In the genomic region with DNA sequence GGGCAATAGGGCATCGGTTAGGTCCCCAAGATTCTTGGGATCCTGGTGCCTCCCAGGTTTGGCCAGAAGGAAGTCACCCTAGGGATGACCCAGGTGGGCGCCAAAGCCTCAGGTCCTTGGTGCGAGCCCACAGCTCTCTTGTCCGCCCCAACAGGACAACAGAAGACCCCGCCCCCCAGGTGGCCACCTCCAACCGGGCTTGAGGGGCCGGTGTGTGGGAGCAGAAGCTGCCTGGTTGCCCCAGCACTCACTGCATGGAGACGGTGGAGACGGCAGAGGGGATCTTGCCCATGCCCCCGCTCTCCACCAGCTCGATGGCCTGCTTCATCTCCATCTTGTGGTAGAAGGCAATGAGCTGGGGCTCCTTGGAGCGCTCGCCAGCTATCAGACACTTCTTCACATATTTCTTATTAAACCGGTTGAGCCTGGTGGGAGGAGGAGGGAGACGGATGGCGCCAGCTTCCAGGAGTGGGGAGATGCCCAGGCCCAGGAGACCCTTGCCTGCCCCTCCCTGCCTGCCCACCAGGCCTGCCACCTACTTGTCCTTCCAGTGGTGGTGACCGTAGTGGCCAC, we compare ENCODE assay signal across 11 cellular contexts.
"Had no signal": no experiment of that assay in that cellular context is flagged by ENCODE, and none has a peak within 500 bp of the region (broad histone marks: within the 10 kb centered on the region; RNA-seq: fewer than 3 reads in every experiment).

No MANE protein-coding gene starts in this region.

- H3K9me3 Mint-ChIP-seq: activated CD4-positive, alpha-beta T cell treated with anti-CD3 and anti-CD28 coated beads, Interleukin-2, amount 10 ng/mL, durations not matched to agents 7 days and 5 days; stimulated activated naive CD8-positive, alpha-beta T cell treated with anti-CD3 and anti-CD28 coated beads, Interleukin-15, Interleukin-2, amounts not matched to agents 100 ng/mL and 50 ng/mL, for 24 hours had no signal

- H3K27me3 ChIP-seq: esophagus muscularis mucosa, sigmoid colon, thyroid gland, upper lobe of right lung had no signal

- H3K9me3 ChIP-seq: esophagus muscularis mucosa, sigmoid colon, thyroid gland, upper lobe of right lung had no signal

- H3K27ac ChIP-seq: esophagus muscularis mucosa, sigmoid colon, thyroid gland, upper lobe of right lung had no signal

- H3K4me3 ChIP-seq: coronary artery, esophagus muscularis mucosa, sigmoid colon, smooth muscle cell, thyroid gland, upper lobe of right lung had no signal

- H3K36me3 Mint-ChIP-seq: activated naive CD8-positive, alpha-beta T cell had no signal

- FAIRE-seq: frontal cortex, TTC549 had no signal

- H3K4me3 Mint-ChIP-seq: activated CD4-positive, alpha-beta T cell treated with anti-CD3 and anti-CD28 coated beads, Interleukin-2, amount 10 ng/mL, durations not matched to agents 7 days and 5 days; activated naive CD8-positive, alpha-beta T cell; stimulated activated naive CD8-positive, alpha-beta T cell treated with anti-CD3 and anti-CD28 coated beads, Interleukin-15, Interleukin-2, amounts not matched to agents 100 ng/mL and 50 ng/mL, for 24 hours had no signal

- H3K4me2 ChIP-seq: smooth muscle cell had no signal

- H3K27ac Mint-ChIP-seq: activated CD4-positive, alpha-beta T cell treated with anti-CD3 and anti-CD28 coated beads, Interleukin-2, amount 10 ng/mL, durations not matched to agents 7 days and 5 days; activated naive CD8-positive, alpha-beta T cell; stimulated activated naive CD8-positive, alpha-beta T cell treated with anti-CD3 and anti-CD28 coated beads, Interleukin-15, Interleukin-2, amounts not matched to agents 100 ng/mL and 50 ng/mL, for 24 hours had no signal
